In the genomic region with DNA sequence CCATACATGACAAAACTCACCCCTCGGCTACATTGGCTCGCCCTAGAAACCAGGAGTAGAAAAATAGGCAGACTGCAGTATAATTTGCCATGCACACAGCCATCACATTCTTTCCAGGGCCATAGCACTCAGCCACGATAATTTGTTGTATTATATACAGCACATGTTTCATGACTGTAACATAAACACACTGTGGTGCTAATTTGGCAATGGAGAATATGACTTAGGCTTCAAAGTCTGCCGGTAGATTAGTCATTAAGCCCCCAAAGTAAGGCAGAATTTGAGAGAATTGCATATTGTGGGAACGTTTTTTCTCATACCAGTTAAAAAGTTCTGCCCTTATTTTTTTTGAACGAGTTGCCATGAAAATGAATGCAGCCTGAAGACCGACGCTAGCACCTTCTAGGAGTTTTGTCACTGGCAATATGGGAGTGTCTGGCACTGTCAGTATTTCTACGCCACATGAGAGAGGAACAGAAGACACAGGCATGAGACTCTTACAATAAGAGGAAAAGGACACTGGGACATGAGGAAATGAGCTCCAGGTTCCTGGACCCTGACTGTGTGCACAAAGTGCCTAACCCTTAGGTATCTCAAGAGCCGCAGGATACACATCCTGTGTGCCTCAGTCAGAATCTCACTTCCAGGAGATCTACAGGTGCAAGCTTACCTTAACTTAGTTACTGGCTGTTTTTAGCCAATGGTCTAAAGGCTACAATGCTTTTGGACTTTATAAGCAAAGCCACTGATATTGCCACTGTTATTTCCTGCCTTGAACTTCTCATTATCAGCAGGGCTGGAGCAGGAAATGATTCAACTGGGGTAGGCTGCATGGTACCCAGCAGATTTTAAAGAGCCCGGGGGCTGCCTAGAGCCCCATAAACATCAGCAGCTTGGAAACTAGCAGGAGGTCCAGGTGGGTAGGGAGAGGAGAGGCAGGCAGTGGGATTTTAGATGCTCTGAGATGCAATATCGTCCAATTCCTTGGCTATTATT, we compare ENCODE assay signal across 1 cellular context.
TF ChIP-seq lines count a peak whose summit lies in the region.

No MANE protein-coding gene starts in this region.

TF ChIP-seq in HepG2, 621 proteins besides CTCF, POLR2A, EP300 and RAD21 (continued from another document):
- no peak for TF ChIP-seq ZFP90 (CRISPR knock-in tag; IDR thresholded peaks at IDR 0.05; ENCODE audit: borderline replicate concordance)
- TF ChIP-seq JUND (CRISPR knock-in tag; IDR thresholded peaks at IDR 0.05): no peak
- TF ChIP-seq ZNF670 (CRISPR knock-in tag; IDR thresholded peaks at IDR 0.05; ENCODE audit: borderline replicate concordance): no peak
- TF ChIP-seq EEA1 (CRISPR knock-in tag; IDR thresholded peaks at IDR 0.05; ENCODE audit: borderline replicate concordance): no peak
- TF ChIP-seq, protein P1, sequence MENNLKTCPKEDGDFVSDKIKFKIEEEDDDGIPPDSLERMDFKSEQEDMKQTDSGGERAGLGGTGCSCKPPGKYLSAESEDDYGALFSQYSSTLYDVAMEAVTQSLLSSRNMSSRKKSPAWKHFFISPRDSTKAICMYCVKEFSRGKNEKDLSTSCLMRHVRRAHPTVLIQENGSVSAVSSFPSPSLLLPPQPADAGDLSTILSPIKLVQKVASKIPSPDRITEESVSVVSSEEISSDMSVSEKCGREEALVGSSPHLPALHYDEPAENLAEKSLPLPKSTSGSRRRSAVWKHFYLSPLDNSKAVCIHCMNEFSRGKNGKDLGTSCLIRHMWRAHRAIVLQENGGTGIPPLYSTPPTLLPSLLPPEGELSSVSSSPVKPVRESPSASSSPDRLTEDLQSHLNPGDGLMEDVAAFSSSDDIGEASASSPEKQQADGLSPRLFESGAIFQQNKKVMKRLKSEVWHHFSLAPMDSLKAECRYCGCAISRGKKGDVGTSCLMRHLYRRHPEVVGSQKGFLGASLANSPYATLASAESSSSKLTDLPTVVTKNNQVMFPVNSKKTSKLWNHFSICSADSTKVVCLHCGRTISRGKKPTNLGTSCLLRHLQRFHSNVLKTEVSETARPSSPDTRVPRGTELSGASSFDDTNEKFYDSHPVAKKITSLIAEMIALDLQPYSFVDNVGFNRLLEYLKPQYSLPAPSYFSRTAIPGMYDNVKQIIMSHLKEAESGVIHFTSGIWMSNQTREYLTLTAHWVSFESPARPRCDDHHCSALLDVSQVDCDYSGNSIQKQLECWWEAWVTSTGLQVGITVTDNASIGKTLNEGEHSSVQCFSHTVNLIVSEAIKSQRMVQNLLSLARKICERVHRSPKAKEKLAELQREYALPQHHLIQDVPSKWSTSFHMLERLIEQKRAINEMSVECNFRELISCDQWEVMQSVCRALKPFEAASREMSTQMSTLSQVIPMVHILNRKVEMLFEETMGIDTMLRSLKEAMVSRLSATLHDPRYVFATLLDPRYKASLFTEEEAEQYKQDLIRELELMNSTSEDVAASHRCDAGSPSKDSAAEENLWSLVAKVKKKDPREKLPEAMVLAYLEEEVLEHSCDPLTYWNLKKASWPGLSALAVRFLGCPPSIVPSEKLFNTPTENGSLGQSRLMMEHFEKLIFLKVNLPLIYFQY (CRISPR knock-in tag; IDR thresholded peaks at IDR 0.05; ENCODE audit: borderline replicate concordance): no peak
- TF ChIP-seq, protein P2, sequence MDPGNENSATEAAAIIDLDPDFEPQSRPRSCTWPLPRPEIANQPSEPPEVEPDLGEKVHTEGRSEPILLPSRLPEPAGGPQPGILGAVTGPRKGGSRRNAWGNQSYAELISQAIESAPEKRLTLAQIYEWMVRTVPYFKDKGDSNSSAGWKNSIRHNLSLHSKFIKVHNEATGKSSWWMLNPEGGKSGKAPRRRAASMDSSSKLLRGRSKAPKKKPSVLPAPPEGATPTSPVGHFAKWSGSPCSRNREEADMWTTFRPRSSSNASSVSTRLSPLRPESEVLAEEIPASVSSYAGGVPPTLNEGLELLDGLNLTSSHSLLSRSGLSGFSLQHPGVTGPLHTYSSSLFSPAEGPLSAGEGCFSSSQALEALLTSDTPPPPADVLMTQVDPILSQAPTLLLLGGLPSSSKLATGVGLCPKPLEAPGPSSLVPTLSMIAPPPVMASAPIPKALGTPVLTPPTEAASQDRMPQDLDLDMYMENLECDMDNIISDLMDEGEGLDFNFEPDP (CRISPR knock-in tag; conservative IDR thresholded peaks at IDR 0.05): no peak
- no peak for TF ChIP-seq SCMH1 (CRISPR knock-in tag; IDR thresholded peaks at IDR 0.05; ENCODE audit: borderline replicate concordance)
- no peak for TF ChIP-seq ZNF180 (CRISPR knock-in tag; IDR thresholded peaks at IDR 0.05; ENCODE audit: borderline replicate concordance, low read depth)
- TF ChIP-seq ZNF605 (CRISPR knock-in tag; IDR thresholded peaks at IDR 0.05): no peak
- TF ChIP-seq KLF11 (CRISPR knock-in tag; IDR thresholded peaks at IDR 0.05): no peak
